8 cellular contexts compared by ENCODE assay signal in the genomic region with DNA sequence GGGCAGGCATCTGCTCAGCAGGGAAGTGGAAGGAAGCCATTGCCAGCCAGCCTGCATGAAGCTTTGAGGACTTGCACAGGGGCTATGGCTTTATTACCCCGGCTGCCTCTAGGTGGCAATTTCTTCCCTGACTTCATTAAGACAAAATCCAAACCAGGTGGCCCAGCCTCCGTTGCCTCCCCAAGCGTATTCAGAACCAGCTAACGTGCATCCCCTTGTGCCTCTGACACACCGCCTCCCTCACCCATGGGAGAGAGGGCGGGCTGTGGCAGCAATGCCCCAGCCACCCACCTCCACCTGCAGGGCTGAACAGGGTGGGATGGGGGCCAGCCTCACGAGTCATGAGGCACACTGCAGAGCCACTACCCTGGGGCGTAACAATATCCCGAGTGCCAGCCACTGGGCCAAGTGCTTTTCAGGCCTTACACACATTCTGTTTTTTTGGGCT. TPM values are rescaled to one million over a fixed set of nuclear protein-coding genes. Genes with fewer than 3 reads are reported as not detected.
DNase-seq lines count a peak whose midpoint lies in the region; ATAC-seq, FAIRE-seq and TF ChIP-seq lines count a peak whose summit lies in the region.

No MANE protein-coding gene starts in this region.

- H3K27me3 ChIP-seq in CD4-positive, alpha-beta memory T cell (ENCODE audit: insufficient read depth, low read length): no peaks in the 10 kb centered on the region
- no peaks in the 10 kb centered on the region for H3K27me3 ChIP-seq in gastroesophageal sphincter

- peak; percentile 33 for FAIRE-seq in GM19239 (lab: Jason Lieb, UNC)

- H3K27me3 Mint-ChIP-seq in CD4-positive, alpha-beta memory T cell: peaks cover 0 to 1% of the 10 kb centered on the region in 2 donors

- no peak for TF ChIP-seq EP300 in gastroesophageal sphincter (IDR thresholded peaks at IDR 0.05)

- no peaks in the 10 kb centered on the region for H3K36me3 Mint-ChIP-seq in CD4-positive, alpha-beta memory T cell

- peaks cover 13 to 23% (median 16%) of the 10 kb centered on the region in 4 donors for H3K4me1 Mint-ChIP-seq in CD4-positive, alpha-beta memory T cell

- no peak for TF ChIP-seq POLR2A in gastroesophageal sphincter (IDR thresholded peaks at IDR 0.05)
- no peak for TF ChIP-seq POLR2A in lower leg skin (IDR thresholded peaks at IDR 0.05)

- intact Hi-C loops in CD4-positive, alpha-beta memory T cell (cut with micrococcal nuclease): loop anchor here (1.0 to 5.0 kb wide), 2 partner anchors 68 to 207 kb away; a partner anchor contains a TSS
- intact Hi-C loops in lower leg skin (cut with DNase I; ENCODE audit: low total_unique reads): no loop called here

- no peaks in the 10 kb centered on the region for H3K36me3 ChIP-seq in CD4-positive, alpha-beta memory T cell (ENCODE audit: insufficient read depth, low read length)
- peaks cover 0 to 67% of the 10 kb centered on the region in 2 donors for H3K36me3 ChIP-seq in gastroesophageal sphincter

- 75 to 80% methylated on average over 2 to 3 of the region's 9 CpGs for WGBS in gastroesophageal sphincter (ENCODE audit: low coverage in 1 of 2), 2 donors
- 26 to 38% methylated on average over 9 of the region's 9 CpGs for WGBS in lower leg skin, 2 donors

- DNase-seq in CD4-positive, alpha-beta memory T cell: peak in 3 of 5 donors; percentile 20 to 31 (median 22)
- DNase-seq in GM19239 (ENCODE audit: insufficient read length, low spot score) (peak; percentile 68), NCI-H2196 (lab: John Stamatoyannopoulos, UW; ENCODE audit: unreplicated experiment) (peak; percentile 44), lower leg skin (ENCODE audit: low spot score in 2 of 2) (no peak)
- DNase-seq in activated CD4-positive, alpha-beta T cell treated with anti-CD3 and anti-CD28 coated beads for 48 hours: peak; percentile 41
- peak; percentile 21 for DNase-seq in stimulated activated CD4-positive, alpha-beta T cell treated with anti-CD3 and anti-CD28 coated beads, Interleukin-4, amount 100 ng/mL, for 1 hour

- H3K4me1 ChIP-seq in CD4-positive, alpha-beta memory T cell (ENCODE audit: insufficient read depth, low read length): peaks cover 15% of the 10 kb centered on the region
- peaks cover 0 to 32% (median 14%) of the 10 kb centered on the region in 3 donors for H3K4me1 ChIP-seq in gastroesophageal sphincter

- H3K27ac Mint-ChIP-seq in CD4-positive, alpha-beta memory T cell: no peak overlapping the region

- no peaks in the 10 kb centered on the region for H3K9me3 Mint-ChIP-seq in CD4-positive, alpha-beta memory T cell

- peak in 3 of 4 experiments; percentile 18 to 47 (median 46) for TF ChIP-seq CTCF in gastroesophageal sphincter (IDR thresholded peaks at IDR 0.05)
- no peak for TF ChIP-seq CTCF in lower leg skin (IDR thresholded peaks at IDR 0.05)

- CTCF ChIA-PET in CD4-positive, alpha-beta memory T cell (lab: Charles Lee; ENCODE audit: partially characterized antibody): interaction anchor here (0.7 to 2.4 kb wide), 8 partner anchors 8 to 104 kb away, joined by 3 to 8 read pairs (median 3); no protein-coding TSS in a partner anchor

- ATAC-seq in gastroesophageal sphincter (no peak), HG03280 (IDR thresholded peaks at IDR 0.05; ENCODE audit: unreplicated experiment) (no peak)

- no peak overlapping the region for H3K4me3 ChIP-seq in CD4-positive, alpha-beta memory T cell (ENCODE audit: low read length in 2 of 2)
- H3K4me3 ChIP-seq in gastroesophageal sphincter (no peak overlapping the region), lower leg skin (ENCODE audit: low read depth, poor library complexity, severe bottlenecking) (no peak overlapping the region)

- no peak overlapping the region for H3K27ac ChIP-seq in CD4-positive, alpha-beta memory T cell (ENCODE audit: low read depth, low read length)
- no peak overlapping the region for H3K27ac ChIP-seq in gastroesophageal sphincter

- POLR2A ChIA-PET in CD4-positive, alpha-beta memory T cell (lab: Charles Lee; ENCODE audit: partially characterized antibody): no interaction called here

- no peak overlapping the region for H3K4me3 Mint-ChIP-seq in CD4-positive, alpha-beta memory T cell

- H3K9me3 ChIP-seq in CD4-positive, alpha-beta memory T cell (ENCODE audit: control insufficient read depth in 1 of 2, low read length in 2 of 2): no peaks in the 10 kb centered on the region
- H3K9me3 ChIP-seq in gastroesophageal sphincter: no peaks in the 10 kb centered on the region

RNA-seq across cellular contexts. Expression of a gene that starts 6.8 kb away (rescaled TPM):
- 1 to 10 TPM; 1.6 to 1.9 TPM for total RNA-seq in CD4-positive, alpha-beta memory T cell
- not detected for polyA plus RNA-seq in CD4-positive, alpha-beta memory T cell
- total RNA-seq in gastroesophageal sphincter (10 to 100 TPM; 17.4 to 78.4 (median 36.2) TPM), lower leg skin (100 to 1,000 TPM; 116 to 206 (median 164) TPM)

RNA-seq across cellular contexts. Expression of a gene that starts 59.9 kb away (rescaled TPM):
- total RNA-seq in CD4-positive, alpha-beta memory T cell: 10 to 100 TPM; 25.1 to 25.9 TPM
- polyA plus RNA-seq in CD4-positive, alpha-beta memory T cell: 10 to 100 TPM; 23.6 to 26.1 TPM
- total RNA-seq in gastroesophageal sphincter: 10 to 100 TPM in 3 of 4 donors, 1 to 10 TPM in 1; 6.4 to 21.5 (median 11.1) TPM
- total RNA-seq in lower leg skin: 10 to 100 TPM; 30.6 to 54.9 (median 41.1) TPM

Comparison
In these comparisons a context has a peak if more than half of its experiments do, and no peak if none do; other contexts are left out.
1. DNase-seq: peak in CD4-positive, alpha-beta memory T cell (3 of 5), GM19239 (single experiment), NCI-H2196 (single experiment), activated CD4-positive, alpha-beta T cell treated with anti-CD3 and anti-CD28 coated beads for 48 hours (single experiment) and stimulated activated CD4-positive, alpha-beta T cell treated with anti-CD3 and anti-CD28 coated beads, Interleukin-4, amount 100 ng/mL, for 1 hour (single experiment); none in lower leg skin (0 of 2).
2. CTCF ChIP-seq: peak in gastroesophageal sphincter (3 of 4); none in lower leg skin (0 of 3).
3. RNA of a gene that starts 6.8 kb away (total RNA-seq): 116 to 206 TPM in lower leg skin and 17.4 to 78.4 TPM in gastroesophageal sphincter; 1.6 to 1.9 TPM in CD4-positive, alpha-beta memory T cell; every median in the first group is over 4 times any median in the second.